Comparison of ENCODE assay signal across 20 cellular contexts in genomic region chr15:40314723-40315276, GRCh38. TPM values are rescaled to one million over a fixed set of nuclear protein-coding genes. Genes with fewer than 3 reads are reported as not detected.
DNase-seq lines count a peak whose midpoint lies in the region; TF ChIP-seq lines count a peak whose summit lies in the region.
"Had no signal": no experiment of that assay in that cellular context is flagged by ENCODE, and none has a peak within 500 bp of the region (broad histone marks: within the 10 kb centered on the region; RNA-seq: fewer than 3 reads in every experiment).

No MANE protein-coding gene starts in this region.

- no peaks in the 10 kb centered on the region for H3K9me2 ChIP-seq in GM23248 (ENCODE audit: insufficient read depth)

- DNase-seq in GM23248 (peak; percentile 91), RKO (ENCODE audit: low spot score) (peak; percentile 29), epithelial cell of esophagus (ENCODE audit: low read depth) (peak; percentile 58), stromal cell of bone marrow (ENCODE audit: low read depth) (peak; percentile 50), dedifferentiated amniotic fluid mesenchymal stem cell (ENCODE audit: extremely low spot score) (no peak), T-helper 1 cell (no peak), putamen (ENCODE audit: low spot score) (no peak)
- DNase-seq: activated CD4-positive, alpha-beta memory T cell treated with anti-CD3 and anti-CD28 coated beads for 36 hours; activated naive CD8-positive, alpha-beta T cell treated with anti-CD3 and anti-CD28 coated beads for 36 hours; activated T-cell treated with anti-CD3 and anti-CD28 coated beads, Interleukin-2, amount 50 U/mL, for 48 hours; NCI-H1694 treated with DMSO at 0.1 percent for 48 hours; NCI-H446; pancreas; Right ventricle myocardium superior; small intestine had no signal

- H3K4me1 ChIP-seq in GM23248 (ENCODE audit: insufficient read depth), result peaks cover 27% of the 10 kb centered on the region
- H3K4me1 ChIP-seq: gastroesophageal sphincter had no signal

- no peaks in the 10 kb centered on the region for H3K36me3 ChIP-seq in GM23248 (ENCODE audit: low read depth)
- H3K36me3 ChIP-seq: gastroesophageal sphincter, pancreas had no signal

- H3K9ac ChIP-seq in GM23248, result no peak overlapping the region

- in situ Hi-C loops in GM23248 (cut with MboI), result no loop called here

- peak overlapping the region; percentile 55 for H3K4me2 ChIP-seq in GM23248 (ENCODE audit: unreplicated experiment)

- no peaks in the 10 kb centered on the region for H3K27me3 ChIP-seq in GM23248 (replicated peaks; ENCODE audit: insufficient read depth)
- H3K27me3 ChIP-seq: pancreas had no signal

- H4K20me1 ChIP-seq in GM23248 (ENCODE audit: insufficient read depth), result no peaks in the 10 kb centered on the region

- no peaks in the 10 kb centered on the region for H3K79me2 ChIP-seq in GM23248 (ENCODE audit: insufficient read depth)

- WGBS in GM23248 (ENCODE audit: low coverage in 1 of 2, low lambda C conversion rate in 2 of 2, missing lambda C conversion rate in 2 of 2), 2 experiments, result 44 to 48% methylated on average over 4 of the region's 4 CpGs

- no peaks in the 10 kb centered on the region for H3K9me3 ChIP-seq in GM23248 (ENCODE audit: low read depth)
- H3K9me3 ChIP-seq: gastroesophageal sphincter, pancreas had no signal

- peaks cover 7% of the 10 kb centered on the region for H3F3A ChIP-seq in GM23248 (ENCODE audit: insufficient read depth)

- H3K4me3 ChIP-seq in GM23248 (peak overlapping the region; percentile 19; the same call in 1 of the 2 replicates), epithelial cell of esophagus (ENCODE audit: low read length) (no peak overlapping the region)
- H3K4me3 ChIP-seq: gastroesophageal sphincter, pancreas had no signal

- no peak overlapping the region for H3K27ac ChIP-seq in GM23248
- H3K27ac ChIP-seq: C4-2B, gastroesophageal sphincter, pancreas had no signal

- no peak overlapping the region for H2AFZ ChIP-seq in GM23248

- TF ChIP-seq CTCF in epithelial cell of esophagus (IDR thresholded peaks at IDR 0.05; ENCODE audit: insufficient read depth, low read depth, low read length, missing control alignments), result no peak

RNA-seq across cellular contexts. Expression of gene PLCB2, which starts 7.1 kb away (rescaled TPM):
- total RNA-seq in GM23248 (2014; rRNA removed; shearing (Covaris generic)), result 0.54 and 0.76 TPM in 2 replicates
- 1.1 TPM in 2 replicates for polyA plus RNA-seq in GM23248 (2016; fragmentation: Nextera tagmentation; extraction: Ambion mirVana)

RNA-seq across cellular contexts. Expression of gene INAFM2, which starts 8.7 kb away (rescaled TPM):
- total RNA-seq in GM23248 (2014; rRNA removed; shearing (Covaris generic)), result 16.6 and 19.9 TPM in 2 replicates
- 3.9 and 4.5 TPM in 2 replicates for polyA plus RNA-seq in GM23248 (2016; fragmentation: Nextera tagmentation; extraction: Ambion mirVana)

RNA-seq across cellular contexts. Expression of gene CCDC9B, which starts 25.9 kb away (rescaled TPM):
- 16.9 and 19.6 TPM in 2 replicates for total RNA-seq in GM23248 (2014; rRNA removed; shearing (Covaris generic))
- 28.8 and 33.1 TPM in 2 replicates for polyA plus RNA-seq in GM23248 (2016; fragmentation: Nextera tagmentation; extraction: Ambion mirVana)

RNA-seq across cellular contexts. Expression of gene ANKRD63, which starts 31.9 kb away (rescaled TPM):
- total RNA-seq in GM23248 (2014; rRNA removed; shearing (Covaris generic)), result not detected in 2 replicates
- not detected in 2 replicates for polyA plus RNA-seq in GM23248 (2016; fragmentation: Nextera tagmentation; extraction: Ambion mirVana)
- total RNA-seq: activated CD4-positive, alpha-beta memory T cell treated with anti-CD3 and anti-CD28 coated beads for 36 hours; activated naive CD8-positive, alpha-beta T cell treated with anti-CD3 and anti-CD28 coated beads for 36 hours; cardiac septum; liver; pancreas had no signal
- polyA plus RNA-seq: liver, pancreas, thymus had no signal

RNA-seq across cellular contexts. Expression of gene PHGR1, which starts 36.0 kb away (rescaled TPM):
- not detected in 2 replicates for total RNA-seq in GM23248 (2014; rRNA removed; shearing (Covaris generic))
- polyA plus RNA-seq in GM23248 (2016; fragmentation: Nextera tagmentation; extraction: Ambion mirVana), result not detected in 2 replicates
- total RNA-seq: activated CD4-positive, alpha-beta memory T cell treated with anti-CD3 and anti-CD28 coated beads for 36 hours; activated naive CD8-positive, alpha-beta T cell treated with anti-CD3 and anti-CD28 coated beads for 36 hours; cardiac septum; gastroesophageal sphincter; Right ventricle myocardium superior had no signal
- polyA plus RNA-seq: liver had no signal

Comparison
In these comparisons a context has a peak if more than half of its experiments do, and no peak if none do; other contexts are left out.
1. DNase-seq: peak in GM23248 (single experiment), RKO (single experiment), epithelial cell of esophagus (single experiment) and stromal cell of bone marrow (single experiment); none in dedifferentiated amniotic fluid mesenchymal stem cell (single experiment), T-helper 1 cell (0 of 5) and putamen (single experiment).